1 cellular context compared by ENCODE assay signal in genomic region chr14:104864267-104865068, GRCh38.
A peak's percentile ranks its signal among the peaks of the same experiment; 100 is the strongest.
TF ChIP-seq lines count a peak whose summit lies in the region.

No MANE protein-coding gene starts in this region.

TF ChIP-seq in HepG2, 621 proteins besides CTCF, POLR2A, EP300 and RAD21 (continued from another document and continues in another):
- TF ChIP-seq ZNF724P (CRISPR knock-in tag; IDR thresholded peaks at IDR 0.05; ENCODE audit: borderline replicate concordance) (0 out of 2 replicates have a peak, but pooled peaks have one; percentile 27), ZFP1 (CRISPR knock-in tag; IDR thresholded peaks at IDR 0.05) (no peak), SOX13 (IDR thresholded peaks at IDR 0.05) (no peak), SOX13 (CRISPR knock-in tag; conservative IDR thresholded peaks at IDR 0.05 in 1 of 2, IDR thresholded peaks at IDR 0.05 in 1 of 2) (peak in 1 of 2 experiments; percentile 56; a peak in 2 of 4 replicates), REXO4 (CRISPR knock-in tag; IDR thresholded peaks at IDR 0.05; ENCODE audit: borderline replicate concordance) (no peak), ZNF503 (CRISPR knock-in tag; IDR thresholded peaks at IDR 0.05) (no peak), ZNF577 (CRISPR knock-in tag; IDR thresholded peaks at IDR 0.05; ENCODE audit: borderline replicate concordance, low read depth) (no peak), SMAD1 (CRISPR knock-in tag; IDR thresholded peaks at IDR 0.05; ENCODE audit: borderline replicate concordance, low read depth) (0 out of 2 replicates have a peak, but pooled peaks have one; percentile 45), E2F1 (CRISPR knock-in tag; IDR thresholded peaks at IDR 0.05) (no peak), AGO1 (IDR thresholded peaks at IDR 0.05; ENCODE audit: low read depth, low read length, poor library complexity, severe bottlenecking) (no peak), ZNF710 (CRISPR knock-in tag; IDR thresholded peaks at IDR 0.05; ENCODE audit: borderline replicate concordance) (no peak), ERF (CRISPR knock-in tag; IDR thresholded peaks at IDR 0.05) (0 out of 2 replicates have a peak, but pooled peaks have one; percentile 22), KDM4B (CRISPR knock-in tag; IDR thresholded peaks at IDR 0.05) (no peak), BRD4 (CRISPR knock-in tag; IDR thresholded peaks at IDR 0.05) (no peak), GPBP1L1 (CRISPR knock-in tag; IDR thresholded peaks at IDR 0.05) (no peak), NFYB (CRISPR knock-in tag; IDR thresholded peaks at IDR 0.05) (no peak), HMGXB4 (CRISPR knock-in tag; IDR thresholded peaks at IDR 0.05; ENCODE audit: borderline replicate concordance in 1 of 2, low read depth in 1 of 2) (peak in 1 of 2 experiments; percentile 82; a peak in 2 of 4 replicates), ZNF589 (CRISPR knock-in tag; conservative IDR thresholded peaks at IDR 0.05) (no peak), SIN3A (IDR thresholded peaks at IDR 0.05; ENCODE audit: borderline replicate concordance, low read depth, low read length) (no peak; the same call in 1 of the 2 replicates), ZNF253 (CRISPR knock-in tag; IDR thresholded peaks at IDR 0.05; ENCODE audit: borderline replicate concordance) (no peak), SP140L (CRISPR knock-in tag; IDR thresholded peaks at IDR 0.05; ENCODE audit: borderline replicate concordance) (no peak), TGIF2 (CRISPR knock-in tag; IDR thresholded peaks at IDR 0.05) (peak; percentile 69), ZNF414 (CRISPR knock-in tag; IDR thresholded peaks at IDR 0.05) (0 out of 2 replicates have a peak, but pooled peaks have one; percentile 32), ZKSCAN8 (CRISPR knock-in tag; IDR thresholded peaks at IDR 0.05; ENCODE audit: borderline replicate concordance) (no peak), DR1 (CRISPR knock-in tag; IDR thresholded peaks at IDR 0.05) (peak; percentile 33; the same call in 1 of the 2 replicates), YEATS2 (CRISPR knock-in tag; IDR thresholded peaks at IDR 0.05; ENCODE audit: borderline replicate concordance) (0 out of 2 replicates have a peak, but pooled peaks have one; percentile 34), SNAI1 (CRISPR knock-in tag; IDR thresholded peaks at IDR 0.05; ENCODE audit: borderline replicate concordance) (0 out of 2 replicates have a peak, but pooled peaks have one; percentile 40), ZNF263 (CRISPR knock-in tag; IDR thresholded peaks at IDR 0.05) (no peak), ZNF205 (CRISPR knock-in tag; IDR thresholded peaks at IDR 0.05) (no peak), MTA1 (CRISPR knock-in tag; IDR thresholded peaks at IDR 0.05; ENCODE audit: borderline replicate concordance) (peak; percentile 59; the same call in 1 of the 2 replicates), NKX3-1 (CRISPR knock-in tag; IDR thresholded peaks at IDR 0.05) (no peak), WIZ (CRISPR knock-in tag; IDR thresholded peaks at IDR 0.05) (no peak), HNF1A (IDR thresholded peaks at IDR 0.05; ENCODE audit: low read depth) (peak; percentile 84), HNF1A (CRISPR knock-in tag; IDR thresholded peaks at IDR 0.05; ENCODE audit: borderline replicate concordance) (peak; percentile 95), PLSCR1 (CRISPR knock-in tag; IDR thresholded peaks at IDR 0.05; ENCODE audit: borderline replicate concordance) (no peak), SP5 (CRISPR knock-in tag; IDR thresholded peaks at IDR 0.05; ENCODE audit: borderline replicate concordance, low read depth) (peak; percentile 52), ZNF451 (CRISPR knock-in tag; IDR thresholded peaks at IDR 0.05) (0 out of 2 replicates have a peak, but pooled peaks have one; percentile 59), ARNTL (CRISPR knock-in tag; IDR thresholded peaks at IDR 0.05) (peak; percentile 65; the same call in 1 of the 2 replicates), TSC22D2 (CRISPR knock-in tag; IDR thresholded peaks at IDR 0.05; ENCODE audit: borderline replicate concordance) (0 out of 2 replicates have a peak, but pooled peaks have one; percentile 16), ZSCAN9 (CRISPR knock-in tag; IDR thresholded peaks at IDR 0.05; ENCODE audit: borderline replicate concordance) (no peak; the same call in 1 of the 2 replicates), ZNF740 (CRISPR knock-in tag; IDR thresholded peaks at IDR 0.05) (0 out of 2 replicates have a peak, but pooled peaks have one; percentile 30), ZNF552 (CRISPR knock-in tag; IDR thresholded peaks at IDR 0.05; ENCODE audit: borderline replicate concordance) (no peak), GMEB1 (CRISPR knock-in tag; IDR thresholded peaks at IDR 0.05; ENCODE audit: borderline replicate concordance) (peak; percentile 63; the same call in 1 of the 2 replicates), POLR2G (IDR thresholded peaks at IDR 0.05; ENCODE audit: low read depth, low read length) (peak; percentile 94), ZNF768 (CRISPR knock-in tag; IDR thresholded peaks at IDR 0.05) (no peak; the same call in 1 of the 2 replicates), ZNF580 (CRISPR knock-in tag; IDR thresholded peaks at IDR 0.05; ENCODE audit: borderline replicate concordance, low read depth) (no peak), ZNF816 (CRISPR knock-in tag; IDR thresholded peaks at IDR 0.05; ENCODE audit: borderline replicate concordance) (peak; percentile 77)
